ENCODE assay signal across 1 cellular context in the genomic region with DNA sequence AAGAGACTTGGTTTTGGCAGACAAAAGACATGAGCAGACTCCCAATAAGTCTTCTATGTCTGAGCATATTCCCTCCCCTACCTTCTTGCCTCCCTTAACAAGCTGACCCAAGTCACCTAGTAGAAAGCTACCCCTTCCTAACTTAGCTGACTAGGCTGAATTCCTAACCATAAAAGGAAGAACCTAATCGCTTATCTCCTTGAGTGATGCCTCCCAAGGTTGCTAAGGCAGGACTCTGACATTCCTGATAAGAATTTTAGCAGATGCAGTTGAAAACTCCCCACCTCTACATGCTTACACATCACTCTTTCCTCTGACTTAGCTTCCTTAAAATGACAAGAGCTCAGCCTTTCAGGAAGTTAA.
TF ChIP-seq lines count a peak whose summit lies in the region.

No MANE protein-coding gene starts in this region.

TF ChIP-seq in GM23338, 12 proteins besides CTCF, POLR2A, EP300 and RAD21:
- peak; percentile 73 for TF ChIP-seq ZNF462 (CRISPR knock-in tag; IDR thresholded peaks at IDR 0.05)
- no peak for TF ChIP-seq JUNB (IDR thresholded peaks at IDR 0.05; ENCODE audit: unreplicated experiment)
- TF ChIP-seq ZNF331 (CRISPR knock-in tag; IDR thresholded peaks at IDR 0.05; ENCODE audit: low read depth), result no peak
- TF ChIP-seq EZH2 (IDR thresholded peaks at IDR 0.05; ENCODE audit: low read depth, unreplicated experiment), result no peak
- TF ChIP-seq NANOG (IDR thresholded peaks at IDR 0.05; ENCODE audit: borderline replicate concordance), result peak; percentile 35; the same call in 1 of the 2 replicates
- TF ChIP-seq POLR2AphosphoS5 (IDR thresholded peaks at IDR 0.05; ENCODE audit: low read depth), result no peak
- no peak for TF ChIP-seq EZH2phosphoT487 (IDR thresholded peaks at IDR 0.05; ENCODE audit: unreplicated experiment)
- TF ChIP-seq STAT1 (IDR thresholded peaks at IDR 0.05; ENCODE audit: unreplicated experiment), result no peak
- no peak for TF ChIP-seq ETS1 (IDR thresholded peaks at IDR 0.05)
- TF ChIP-seq ZNF114 (CRISPR knock-in tag; IDR thresholded peaks at IDR 0.05), result no peak
- TF ChIP-seq, protein P1, sequence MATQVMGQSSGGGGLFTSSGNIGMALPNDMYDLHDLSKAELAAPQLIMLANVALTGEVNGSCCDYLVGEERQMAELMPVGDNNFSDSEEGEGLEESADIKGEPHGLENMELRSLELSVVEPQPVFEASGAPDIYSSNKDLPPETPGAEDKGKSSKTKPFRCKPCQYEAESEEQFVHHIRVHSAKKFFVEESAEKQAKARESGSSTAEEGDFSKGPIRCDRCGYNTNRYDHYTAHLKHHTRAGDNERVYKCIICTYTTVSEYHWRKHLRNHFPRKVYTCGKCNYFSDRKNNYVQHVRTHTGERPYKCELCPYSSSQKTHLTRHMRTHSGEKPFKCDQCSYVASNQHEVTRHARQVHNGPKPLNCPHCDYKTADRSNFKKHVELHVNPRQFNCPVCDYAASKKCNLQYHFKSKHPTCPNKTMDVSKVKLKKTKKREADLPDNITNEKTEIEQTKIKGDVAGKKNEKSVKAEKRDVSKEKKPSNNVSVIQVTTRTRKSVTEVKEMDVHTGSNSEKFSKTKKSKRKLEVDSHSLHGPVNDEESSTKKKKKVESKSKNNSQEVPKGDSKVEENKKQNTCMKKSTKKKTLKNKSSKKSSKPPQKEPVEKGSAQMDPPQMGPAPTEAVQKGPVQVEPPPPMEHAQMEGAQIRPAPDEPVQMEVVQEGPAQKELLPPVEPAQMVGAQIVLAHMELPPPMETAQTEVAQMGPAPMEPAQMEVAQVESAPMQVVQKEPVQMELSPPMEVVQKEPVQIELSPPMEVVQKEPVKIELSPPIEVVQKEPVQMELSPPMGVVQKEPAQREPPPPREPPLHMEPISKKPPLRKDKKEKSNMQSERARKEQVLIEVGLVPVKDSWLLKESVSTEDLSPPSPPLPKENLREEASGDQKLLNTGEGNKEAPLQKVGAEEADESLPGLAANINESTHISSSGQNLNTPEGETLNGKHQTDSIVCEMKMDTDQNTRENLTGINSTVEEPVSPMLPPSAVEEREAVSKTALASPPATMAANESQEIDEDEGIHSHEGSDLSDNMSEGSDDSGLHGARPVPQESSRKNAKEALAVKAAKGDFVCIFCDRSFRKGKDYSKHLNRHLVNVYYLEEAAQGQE (IDR thresholded peaks at IDR 0.05; ENCODE audit: unreplicated experiment), result no peak
- TF ChIP-seq CREB1 (CRISPR knock-in tag; IDR thresholded peaks at IDR 0.05; ENCODE audit: low read depth), result peak; percentile 38; the same call in 1 of the 2 replicates
